ENCODE assay signal across 9 cellular contexts in the genomic region with DNA sequence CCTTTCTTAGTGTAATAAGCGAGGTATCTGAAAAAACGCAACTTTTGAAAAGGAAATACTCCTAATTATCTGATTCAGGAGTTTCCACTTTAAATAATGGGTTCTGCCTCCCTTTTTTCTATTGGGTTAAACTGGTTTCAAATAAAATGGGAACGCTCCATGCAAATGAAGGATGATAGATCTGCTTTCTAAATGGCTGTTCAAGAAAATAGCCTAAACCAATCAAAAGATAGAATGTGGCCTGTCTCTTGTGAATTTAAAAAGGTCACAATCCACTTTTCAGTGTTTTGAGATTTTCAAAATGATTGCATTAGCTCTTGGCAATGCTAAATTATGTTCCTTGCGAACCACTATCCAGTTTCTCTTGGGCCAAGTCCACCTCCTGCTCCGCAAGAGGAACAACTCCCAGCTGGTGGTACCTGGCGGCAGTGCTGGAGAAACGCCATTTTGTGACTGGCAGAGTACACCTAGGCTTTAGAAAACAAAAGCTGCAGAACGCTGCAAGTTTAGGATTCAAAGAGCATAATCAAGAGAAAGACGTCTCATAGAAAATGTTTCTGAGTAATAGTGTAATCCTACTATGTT. TPM values are rescaled to one million over a fixed set of nuclear protein-coding genes. Genes with fewer than 3 reads are reported as not detected.
A peak's percentile ranks its signal among the peaks of the same experiment; 100 is the strongest.
DNase-seq lines count a peak whose midpoint lies in the region; ATAC-seq and TF ChIP-seq lines count a peak whose summit lies in the region.
"Had no signal": no experiment of that assay in that cellular context is flagged by ENCODE, and none has a peak within 500 bp of the region (broad histone marks: within the 10 kb centered on the region; RNA-seq: fewer than 3 reads in every experiment).

No MANE protein-coding gene starts in this region.

- H3K27ac ChIP-seq in iPS-18a (ENCODE audit: low read length) (peak overlapping the region; percentile 92), suprapubic skin (peak overlapping the region; percentile 97), left lung (no peak overlapping the region)

- intact Hi-C loops in left lung (cut with DNase I): no loop called here

- H3K4me1 ChIP-seq in iPS-18a (ENCODE audit: control insufficient read depth, low read depth, low read length): peaks cover 29% of the 10 kb centered on the region
- peaks cover 30% of the 10 kb centered on the region for H3K4me1 ChIP-seq in suprapubic skin
- H3K4me1 ChIP-seq in left lung: peaks cover 0 to 6% of the 10 kb centered on the region in 2 donors

- WGBS in suprapubic skin: 51% methylated on average over 9 of the region's 9 CpGs

- peaks cover 6% of the 10 kb centered on the region for H3K9me3 Mint-ChIP-seq in activated naive CD4-positive, alpha-beta T cell treated with anti-CD3 and anti-CD28 coated beads, Interleukin-2, amount 10 ng/mL, durations not matched to agents 7 days and 5 days
- peaks cover 3% of the 10 kb centered on the region for H3K9me3 Mint-ChIP-seq in activated T-helper 17 cell treated with anti-CD3 and anti-CD28 coated beads, Interleukin-2, amount 50 U/mL, for 72 hours

- no peak for ATAC-seq in activated T-helper 17 cell treated with anti-CD3 and anti-CD28 coated beads, Interleukin-2, amount 50 U/mL, for 72 hours (replicated peaks)
- no peak for ATAC-seq in left lung

- peaks cover 6% of the 10 kb centered on the region for H3K36me3 Mint-ChIP-seq in activated naive CD4-positive, alpha-beta T cell treated with anti-CD3 and anti-CD28 coated beads, Interleukin-2, amount 10 ng/mL, durations not matched to agents 7 days and 5 days
- H3K36me3 Mint-ChIP-seq in activated T-helper 17 cell treated with anti-CD3 and anti-CD28 coated beads, Interleukin-2, amount 50 U/mL, for 72 hours (ENCODE audit: low read depth): peaks cover 22% of the 10 kb centered on the region

- H3K9ac ChIP-seq in iPS-18a (ENCODE audit: low read length): peak overlapping the region; percentile 98

- TF ChIP-seq EP300 in suprapubic skin (IDR thresholded peaks at IDR 0.05): no peak

- peak overlapping the region; percentile 58 for H3K4me3 Mint-ChIP-seq in activated naive CD4-positive, alpha-beta T cell treated with anti-CD3 and anti-CD28 coated beads, Interleukin-2, amount 10 ng/mL, durations not matched to agents 7 days and 5 days
- H3K4me3 Mint-ChIP-seq in activated T-helper 17 cell treated with anti-CD3 and anti-CD28 coated beads, Interleukin-2, amount 50 U/mL, for 72 hours: peak overlapping the region; percentile 86

- H3K27ac Mint-ChIP-seq in activated naive CD4-positive, alpha-beta T cell treated with anti-CD3 and anti-CD28 coated beads, Interleukin-2, amount 10 ng/mL, durations not matched to agents 7 days and 5 days: peak overlapping the region; percentile 100
- H3K27ac Mint-ChIP-seq in activated T-helper 17 cell treated with anti-CD3 and anti-CD28 coated beads, Interleukin-2, amount 50 U/mL, for 72 hours: peak overlapping the region; percentile 93

- TF ChIP-seq CTCF in suprapubic skin (IDR thresholded peaks at IDR 0.05) (no peak), left lung (IDR thresholded peaks at IDR 0.05) (no peak)

- H3K9me3 ChIP-seq in iPS-18a (ENCODE audit: control insufficient read depth, low read depth, low read length): no peaks in the 10 kb centered on the region
- H3K9me3 ChIP-seq in suprapubic skin: no peaks in the 10 kb centered on the region
- H3K9me3 ChIP-seq in left lung: no peaks in the 10 kb centered on the region

- H3K4me3 ChIP-seq in iPS-18a (ENCODE audit: low read length) (peak overlapping the region; percentile 95), suprapubic skin (peak overlapping the region; percentile 74), left lung (no peak overlapping the region)

- TF ChIP-seq POLR2A in suprapubic skin (IDR thresholded peaks at IDR 0.05): no peak

- DNase-seq in activated naive CD4-positive, alpha-beta T cell treated with anti-CD3 and anti-CD28 coated beads, Interleukin-2, amount 10 ng/mL, durations not matched to agents 7 days and 5 days: no peak
- no peak for DNase-seq in activated naive CD4-positive, alpha-beta T cell (lab: John Stamatoyannopoulos, UW)
- DNase-seq in suprapubic skin (ENCODE audit: low spot score in 2 of 2) (no peak), left lung (no peak), Kasumi-1 (lab: John Stamatoyannopoulos, UW) (no peak), HT-29 (ENCODE audit: low spot score) (no peak)
- DNase-seq: SHP77 treated with DMSO at 0.1 percent for 48 hours had no signal

- CTCF ChIA-PET in activated naive CD4-positive, alpha-beta T cell treated with anti-CD3 and anti-CD28 coated beads, Interleukin-2, amount 10 ng/mL, durations not matched to agents 7 days and 5 days (lab: Charles Lee): interaction anchor here (1.3 to 4.4 kb wide), 4 partner anchors 8 to 58 kb away, joined by 3 to 17 read pairs (median 8); no protein-coding TSS in a partner anchor

- peaks cover 60% of the 10 kb centered on the region for H3K4me1 Mint-ChIP-seq in activated naive CD4-positive, alpha-beta T cell treated with anti-CD3 and anti-CD28 coated beads, Interleukin-2, amount 10 ng/mL, durations not matched to agents 7 days and 5 days
- peaks cover 10% of the 10 kb centered on the region for H3K4me1 Mint-ChIP-seq in activated T-helper 17 cell treated with anti-CD3 and anti-CD28 coated beads, Interleukin-2, amount 50 U/mL, for 72 hours

- H3K27me3 ChIP-seq in iPS-18a (ENCODE audit: control insufficient read depth, insufficient read depth, low read length): no peaks in the 10 kb centered on the region
- H3K27me3 ChIP-seq in suprapubic skin: no peaks in the 10 kb centered on the region
- no peaks in the 10 kb centered on the region for H3K27me3 ChIP-seq in left lung

- no peaks in the 10 kb centered on the region for H3K36me3 ChIP-seq in iPS-18a (ENCODE audit: control insufficient read depth, low read depth, low read length)
- no peaks in the 10 kb centered on the region for H3K36me3 ChIP-seq in suprapubic skin
- H3K36me3 ChIP-seq in left lung: no peaks in the 10 kb centered on the region

- no peaks in the 10 kb centered on the region for H3K27me3 Mint-ChIP-seq in activated naive CD4-positive, alpha-beta T cell treated with anti-CD3 and anti-CD28 coated beads, Interleukin-2, amount 10 ng/mL, durations not matched to agents 7 days and 5 days
- H3K27me3 Mint-ChIP-seq in activated T-helper 17 cell treated with anti-CD3 and anti-CD28 coated beads, Interleukin-2, amount 50 U/mL, for 72 hours: no peaks in the 10 kb centered on the region

RNA-seq across cellular contexts. Expression of a gene that starts 56.8 kb away (rescaled TPM):
- 10 to 100 TPM; 26.7 to 69.2 TPM for total RNA-seq in activated T-helper 17 cell treated with anti-CD3 and anti-CD28 coated beads, Interleukin-2, amount 50 U/mL, for 72 hours
- total RNA-seq in suprapubic skin (10 to 100 TPM in 1 of 4 donors, 1 to 10 TPM in 3; 3.9 to 14.9 (median 6.4) TPM), left lung (10 to 100 TPM; 13.1 to 15.9 TPM)
- 2.5 and 4.0 TPM in 2 replicates for total RNA-seq in HT-29 (2014; rRNA removed; shearing (Covaris generic))

Comparison
In these comparisons a context has a peak if more than half of its experiments do, and no peak if none do; other contexts are left out.
1. H3K27ac ChIP-seq: peak in iPS-18a (single experiment) and suprapubic skin (single experiment); none in left lung (0 of 2).
2. H3K4me3 ChIP-seq: peak in iPS-18a (single experiment) and suprapubic skin (single experiment); none in left lung (0 of 2).